ENCODE assay signal across 10 cellular contexts in the genomic region with DNA sequence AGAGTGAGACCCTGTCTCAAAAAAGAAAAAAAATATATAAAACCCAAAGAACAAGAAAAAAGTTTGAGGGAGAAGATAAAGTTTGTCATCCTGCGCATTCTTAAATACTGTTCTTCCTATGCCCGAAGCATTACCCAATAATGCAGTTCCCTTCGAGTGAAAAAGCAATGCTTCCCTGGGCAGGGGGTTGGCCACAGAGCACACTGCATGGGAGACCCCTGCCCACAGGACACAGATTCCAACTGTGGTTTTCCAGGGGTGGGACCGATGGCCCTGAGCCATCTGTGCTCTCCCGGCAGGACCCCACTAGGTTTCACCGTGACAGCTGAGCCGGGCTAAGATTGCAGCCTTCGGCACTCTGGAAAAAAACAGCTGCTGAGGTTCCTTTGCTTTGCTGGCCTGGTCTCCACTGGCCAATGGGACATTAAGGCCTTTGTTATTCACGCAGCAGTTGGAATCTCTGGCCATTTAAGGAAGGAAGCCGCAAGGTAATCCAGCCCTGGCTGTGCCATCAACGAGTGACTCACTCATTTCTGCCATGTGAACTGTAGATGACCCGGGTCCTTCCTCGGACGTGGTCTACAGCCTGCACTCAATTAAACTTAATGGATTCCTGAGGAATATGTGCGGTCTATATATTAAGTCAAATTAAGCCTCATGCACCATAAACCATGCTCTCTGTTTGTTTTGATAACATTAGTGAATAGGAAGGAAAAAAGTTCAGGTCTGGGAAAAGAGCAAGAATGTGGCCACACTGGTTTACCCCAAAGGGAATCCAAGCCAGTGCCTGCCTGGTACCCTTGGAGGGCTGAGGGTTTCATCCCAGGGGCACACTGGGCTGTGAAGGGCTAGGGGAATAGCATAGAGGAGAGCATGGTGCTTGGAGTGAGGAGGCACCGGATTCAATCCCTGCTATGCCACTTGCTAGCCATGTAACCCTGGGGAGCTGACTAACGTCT.
DNase-seq lines count a peak whose midpoint lies in the region; TF ChIP-seq lines count a peak whose summit lies in the region.
"Had no signal": no experiment of that assay in that cellular context is flagged by ENCODE, and none has a peak within 500 bp of the region (broad histone marks: within the 10 kb centered on the region; RNA-seq: fewer than 3 reads in every experiment).

No MANE protein-coding gene starts in this region.

- no peak overlapping the region for H3K4me3 ChIP-seq in fibroblast of mammary gland (ENCODE audit: control insufficient read depth, low read depth, low read length)
- H3K4me3 ChIP-seq: pancreas had no signal

- no peaks in the 10 kb centered on the region for H3K4me1 Mint-ChIP-seq in activated T-helper 2 cell treated with anti-CD3 and anti-CD28 coated beads, Interferon-gamma antibody, Interleukin-2, Interleukin-4, amounts not matched to agents 10 μg/mL and 5 μg/mL and 100 μg/mL, durations not matched to agents 14 hours and 24 hours and 36 hours (ENCODE audit: low read depth)
- H3K4me1 Mint-ChIP-seq in activated naive CD8-positive, alpha-beta T cell treated with anti-CD3 and anti-CD28 coated beads for 36 hours, result no peaks in the 10 kb centered on the region

- no peaks in the 10 kb centered on the region for H3K36me3 Mint-ChIP-seq in activated T-helper 2 cell treated with anti-CD3 and anti-CD28 coated beads, Interferon-gamma antibody, Interleukin-2, Interleukin-4, amounts not matched to agents 10 μg/mL and 5 μg/mL and 100 μg/mL, durations not matched to agents 14 hours and 24 hours and 36 hours (ENCODE audit: low read depth)
- H3K36me3 Mint-ChIP-seq in activated naive CD8-positive, alpha-beta T cell treated with anti-CD3 and anti-CD28 coated beads for 36 hours, result no peaks in the 10 kb centered on the region

- DNase-seq in ELR (ENCODE audit: low read depth) (peak; percentile 96), RPMI7951 (ENCODE audit: low read depth) (peak; percentile 100), fibroblast of mammary gland (ENCODE audit: low read depth) (peak; percentile 92), non-pigmented ciliary epithelial cell (ENCODE audit: low read depth) (peak; percentile 98), GM19240 (ENCODE audit: insufficient read length, low spot score) (no peak), NCI-H748 treated with DMSO at 0.1 percent for 48 hours (lab: John Stamatoyannopoulos, UW) (no peak)
- DNase-seq in activated T-helper 2 cell treated with anti-CD3 and anti-CD28 coated beads, Interferon-gamma antibody, Interleukin-2, Interleukin-4, amounts not matched to agents 10 μg/mL and 5 μg/mL and 100 μg/mL, durations not matched to agents 14 hours and 24 hours and 36 hours (ENCODE audit: low spot score), result no peak
- DNase-seq in activated naive CD8-positive, alpha-beta T cell treated with anti-CD3 and anti-CD28 coated beads for 36 hours, result no peak
- DNase-seq: aorta, pancreas had no signal

- H3K4me3 Mint-ChIP-seq in activated T-helper 2 cell treated with anti-CD3 and anti-CD28 coated beads, Interferon-gamma antibody, Interleukin-2, Interleukin-4, amounts not matched to agents 10 μg/mL and 5 μg/mL and 100 μg/mL, durations not matched to agents 14 hours and 24 hours and 36 hours (ENCODE audit: low read depth), result no peak overlapping the region
- H3K4me3 Mint-ChIP-seq in activated naive CD8-positive, alpha-beta T cell treated with anti-CD3 and anti-CD28 coated beads for 36 hours, result no peak overlapping the region

- no peaks in the 10 kb centered on the region for H3K9me3 Mint-ChIP-seq in activated T-helper 2 cell treated with anti-CD3 and anti-CD28 coated beads, Interferon-gamma antibody, Interleukin-2, Interleukin-4, amounts not matched to agents 10 μg/mL and 5 μg/mL and 100 μg/mL, durations not matched to agents 14 hours and 24 hours and 36 hours
- peaks cover 3% of the 10 kb centered on the region for H3K9me3 Mint-ChIP-seq in activated naive CD8-positive, alpha-beta T cell treated with anti-CD3 and anti-CD28 coated beads for 36 hours

- no peak for TF ChIP-seq CTCF in fibroblast of mammary gland (conservative IDR thresholded peaks at IDR 0.05; ENCODE audit: control insufficient read depth, insufficient read depth, low read depth, low read length)

- intact Hi-C loops in activated T-helper 2 cell treated with anti-CD3 and anti-CD28 coated beads, Interferon-gamma antibody, Interleukin-2, Interleukin-4, amounts not matched to agents 10 μg/mL and 5 μg/mL and 100 μg/mL, durations not matched to agents 14 hours and 24 hours and 36 hours (cut with micrococcal nuclease), result no loop called here

- no peaks in the 10 kb centered on the region for H3K27me3 Mint-ChIP-seq in activated T-helper 2 cell treated with anti-CD3 and anti-CD28 coated beads, Interferon-gamma antibody, Interleukin-2, Interleukin-4, amounts not matched to agents 10 μg/mL and 5 μg/mL and 100 μg/mL, durations not matched to agents 14 hours and 24 hours and 36 hours (ENCODE audit: low read depth)
- no peaks in the 10 kb centered on the region for H3K27me3 Mint-ChIP-seq in activated naive CD8-positive, alpha-beta T cell treated with anti-CD3 and anti-CD28 coated beads for 36 hours

- no peak overlapping the region for H3K27ac Mint-ChIP-seq in activated T-helper 2 cell treated with anti-CD3 and anti-CD28 coated beads, Interferon-gamma antibody, Interleukin-2, Interleukin-4, amounts not matched to agents 10 μg/mL and 5 μg/mL and 100 μg/mL, durations not matched to agents 14 hours and 24 hours and 36 hours
- no peak overlapping the region for H3K27ac Mint-ChIP-seq in activated naive CD8-positive, alpha-beta T cell treated with anti-CD3 and anti-CD28 coated beads for 36 hours

Comparison
In these comparisons a context has a peak if more than half of its experiments do, and no peak if none do; other contexts are left out.
1. DNase-seq: peak in ELR (single experiment), RPMI7951 (single experiment), fibroblast of mammary gland (single experiment) and non-pigmented ciliary epithelial cell (single experiment); none in GM19240 (single experiment), NCI-H748 treated with DMSO at 0.1 percent for 48 hours (single experiment), activated T-helper 2 cell treated with anti-CD3 and anti-CD28 coated beads, Interferon-gamma antibody, Interleukin-2, Interleukin-4, amounts not matched to agents 10 μg/mL and 5 μg/mL and 100 μg/mL, durations not matched to agents 14 hours and 24 hours and 36 hours (single experiment) and activated naive CD8-positive, alpha-beta T cell treated with anti-CD3 and anti-CD28 coated beads for 36 hours (single experiment).